In the genomic region with DNA sequence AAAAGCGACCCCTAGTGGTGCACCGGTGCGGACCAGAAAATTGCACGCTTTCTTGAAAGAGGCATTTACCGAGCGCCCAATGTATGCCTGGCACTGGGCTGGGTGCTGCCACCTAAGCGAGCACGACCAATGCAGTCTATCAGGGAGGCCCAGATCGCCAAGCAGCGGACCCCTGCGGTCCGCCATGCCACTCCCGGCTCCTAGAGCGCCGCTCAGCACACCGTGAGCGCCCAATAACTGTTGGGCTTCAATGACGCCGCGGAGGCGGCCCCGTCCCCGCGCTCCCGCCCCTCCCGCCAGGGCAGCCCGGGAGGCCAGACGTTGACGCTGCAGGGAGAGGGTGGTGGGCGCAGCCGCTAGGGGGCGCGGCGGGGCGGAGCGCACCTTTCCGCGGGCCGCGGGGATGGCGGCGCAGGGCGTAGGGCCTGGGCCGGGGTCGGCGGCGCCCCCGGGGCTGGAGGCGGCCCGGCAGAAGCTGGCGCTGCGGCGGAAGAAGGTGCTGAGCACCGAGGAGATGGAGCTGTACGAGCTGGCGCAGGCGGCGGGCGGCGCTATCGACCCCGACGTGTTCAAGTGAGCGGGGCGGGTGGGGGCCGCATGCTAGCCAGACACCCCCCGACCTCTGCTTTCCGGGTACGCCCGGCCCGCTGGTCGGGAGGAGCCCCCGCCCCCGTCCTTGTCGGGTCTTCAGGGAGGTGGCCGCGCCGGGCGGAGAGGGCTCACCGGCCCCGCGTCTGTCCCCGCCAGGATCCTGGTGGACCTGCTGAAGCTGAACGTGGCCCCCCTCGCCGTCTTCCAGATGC, we compare ENCODE assay signal across 8 cellular contexts. TPM values are rescaled to one million over a fixed set of nuclear protein-coding genes. Genes with fewer than 3 reads are reported as not detected.
DNase-seq lines count a peak whose midpoint lies in the region; ATAC-seq and TF ChIP-seq lines count a peak whose summit lies in the region.
"Not testable (repeated sequence)": the region's sequence is repeated elsewhere in the genome, so short reads cannot be mapped to it uniquely, and the experiment has no call there.

A gene with protein sequence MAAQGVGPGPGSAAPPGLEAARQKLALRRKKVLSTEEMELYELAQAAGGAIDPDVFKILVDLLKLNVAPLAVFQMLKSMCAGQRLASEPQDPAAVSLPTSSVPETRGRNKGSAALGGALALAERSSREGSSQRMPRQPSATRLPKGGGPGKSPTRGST (plus strand): TSS at position 383 of the 803 bp plus-strand sequence. CDS start 21 bp downstream, at position 404.

- TF ChIP-seq CTCF in vagina (IDR thresholded peaks at IDR 0.05), result peak; percentile 52 to 87 (median 67)

- H3K9ac ChIP-seq in rectal smooth muscle tissue (ENCODE audit: low read length), result peak within 1 kb of the TSS; percentile 86

- H3K27me3 ChIP-seq in right cardiac atrium (ENCODE audit: control insufficient read depth, insufficient read depth); rectal smooth muscle tissue (ENCODE audit: control insufficient read depth, insufficient read depth, low read length); vagina: not testable (repeated sequence)

- WGBS in right cardiac atrium, result under 1% methylated on average over 83 of the region's 86 CpGs

- TF ChIP-seq POLR2A in vagina (IDR thresholded peaks at IDR 0.05), result peak in 1 of 2 donors; percentile 8

- intact Hi-C loops in right cardiac atrium (cut with DNase I) (loop anchor here in 3 of 4 donors (5.0 to 10.0 kb wide), 3 partner anchors 150 to 163 kb away; a partner anchor contains a TSS), vagina (cut with DNase I) (loop anchor here (10.0 kb wide), 1 partner anchor 163 kb away; a partner anchor contains a TSS)

- ATAC-seq in GM18502 (IDR thresholded peaks at IDR 0.05; ENCODE audit: poor library complexity, unreplicated experiment) (peak; percentile 83), HG02943 (IDR thresholded peaks at IDR 0.05; ENCODE audit: low read depth, unreplicated experiment) (peak; percentile 69), right cardiac atrium (peak; percentile 94 to 95)

- peak within 1 kb of the TSS; percentile 80 for H3K27ac ChIP-seq in angular gyrus (ENCODE audit: low read depth, low read length)
- H3K27ac ChIP-seq in right cardiac atrium (ENCODE audit: low read length), result peak within 1 kb of the TSS; percentile 74
- H3K27ac ChIP-seq in rectal smooth muscle tissue (ENCODE audit: low read depth, low read length), result peak within 1 kb of the TSS; percentile 91
- H3K27ac ChIP-seq in vagina, result peak within 1 kb of the TSS; percentile 86

- H3K4me3 ChIP-seq in right cardiac atrium (ENCODE audit: low read length), result peak within 1 kb of the TSS; percentile 90
- H3K4me3 ChIP-seq in rectal smooth muscle tissue (ENCODE audit: low read length), result peak within 1 kb of the TSS; percentile 99
- peak within 1 kb of the TSS; percentile 88 to 98 for H3K4me3 ChIP-seq in vagina

- not testable (repeated sequence) for H3K4me1 ChIP-seq in right cardiac atrium (ENCODE audit: control insufficient read depth, insufficient read depth, low read length); rectal smooth muscle tissue (ENCODE audit: control insufficient read depth, insufficient read depth, low read length)
- peaks cover 35% of the 10 kb centered on the region for H3K4me1 ChIP-seq in vagina

- not testable (repeated sequence) for H3K36me3 ChIP-seq in rectal smooth muscle tissue (ENCODE audit: control insufficient read depth, insufficient read depth, low read length); vagina

- not testable (repeated sequence) for H3K9me3 ChIP-seq in right cardiac atrium (ENCODE audit: control insufficient read depth, low read length); vagina

- peak; percentile 82 for DNase-seq in NCI-H1694 treated with DMSO at 0.1 percent for 48 hours (lab: John Stamatoyannopoulos, UW)
- DNase-seq in T-helper 2 cell, result peak; percentile 82 to 94 (median 86)
- DNase-seq in right cardiac atrium, result peak; percentile 91 to 96 (median 96)
- DNase-seq in vagina (ENCODE audit: extremely low spot score in 2 of 2), result not testable (repeated sequence)

RNA-seq across cellular contexts. Expression of the gene that starts here (rescaled TPM):
- total RNA-seq in right cardiac atrium (100 to 1,000 TPM; 222 to 339 (median 260) TPM), vagina (156 TPM)
- 287 TPM for polyA plus RNA-seq in right cardiac atrium
